8 cellular contexts compared by ENCODE assay signal in the genomic region with DNA sequence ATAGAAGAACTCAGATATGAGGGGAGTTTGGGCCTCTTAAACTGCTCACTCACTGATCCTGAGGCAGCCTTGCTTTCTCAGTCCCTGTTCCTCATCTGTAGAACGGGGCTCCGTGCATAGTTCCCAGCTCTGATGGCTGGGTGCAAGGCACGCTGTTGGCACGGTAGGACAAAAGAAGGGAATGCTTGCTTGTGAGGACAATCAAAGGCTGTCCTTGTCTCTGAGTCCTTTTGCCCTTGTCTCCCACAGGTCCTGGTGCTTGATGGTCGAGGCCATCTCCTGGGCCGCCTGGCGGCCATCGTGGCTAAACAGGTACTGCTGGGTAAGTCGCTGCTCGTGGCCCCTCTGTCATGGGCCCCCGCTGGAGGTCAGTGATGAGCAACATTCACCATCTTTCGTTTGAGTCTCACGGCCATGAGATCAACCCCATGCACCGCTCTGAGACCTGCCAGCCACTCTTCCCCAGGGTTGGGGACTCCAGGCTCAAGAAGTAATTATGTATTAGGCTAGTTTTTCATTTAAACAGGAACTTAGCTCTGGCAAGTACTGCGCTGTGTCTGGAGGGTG. TPM values are rescaled to one million over a fixed set of nuclear protein-coding genes. Genes with fewer than 3 reads are reported as not detected.
DNase-seq lines count a peak whose midpoint lies in the region; ATAC-seq and TF ChIP-seq lines count a peak whose summit lies in the region.

No MANE protein-coding gene starts in this region.

- H3K4me3 Mint-ChIP-seq in activated CD4-positive, alpha-beta T cell treated with anti-CD3 and anti-CD28 coated beads for 36 hours, result peak overlapping the region; percentile 99
- peak overlapping the region; percentile 99 for H3K4me3 Mint-ChIP-seq in T-helper 2 cell treated with Interferon-gamma antibody and Interleukin-4, amounts not matched to agents 5 μg/mL and 100 μg/mL, for 36 hours
- H3K4me3 Mint-ChIP-seq in stimulated activated memory B cell treated with anti-CD40 and anti-IgM and Interleukin-4, amounts not matched to agents 10 μg/mL and 1 μg/mL and 100 μg/mL, for 72 hours, result peak overlapping the region; percentile 99

- H3K27me3 Mint-ChIP-seq in activated CD4-positive, alpha-beta T cell treated with anti-CD3 and anti-CD28 coated beads for 36 hours, result no peaks in the 10 kb centered on the region
- H3K27me3 Mint-ChIP-seq in T-helper 2 cell treated with Interferon-gamma antibody and Interleukin-4, amounts not matched to agents 5 μg/mL and 100 μg/mL, for 36 hours (ENCODE audit: low read depth), result peaks cover 3% of the 10 kb centered on the region
- no peaks in the 10 kb centered on the region for H3K27me3 Mint-ChIP-seq in stimulated activated memory B cell treated with anti-CD40 and anti-IgM and Interleukin-4, amounts not matched to agents 10 μg/mL and 1 μg/mL and 100 μg/mL, for 72 hours

- peaks cover 66% of the 10 kb centered on the region for H3K36me3 Mint-ChIP-seq in activated CD4-positive, alpha-beta T cell treated with anti-CD3 and anti-CD28 coated beads for 36 hours (ENCODE audit: low read depth)
- H3K36me3 Mint-ChIP-seq in T-helper 2 cell treated with Interferon-gamma antibody and Interleukin-4, amounts not matched to agents 5 μg/mL and 100 μg/mL, for 36 hours (ENCODE audit: low read depth), result peaks cover 79% of the 10 kb centered on the region
- H3K36me3 Mint-ChIP-seq in stimulated activated memory B cell treated with anti-CD40 and anti-IgM and Interleukin-4, amounts not matched to agents 10 μg/mL and 1 μg/mL and 100 μg/mL, for 72 hours, result peaks cover 57% of the 10 kb centered on the region

- CTCF ChIA-PET in activated CD4-positive, alpha-beta T cell treated with anti-CD3 and anti-CD28 coated beads for 36 hours (lab: Charles Lee), result interaction anchor here (2.5 kb wide), 1 partner anchor 13 kb away, joined by 15 read pairs; no protein-coding TSS in a partner anchor

- peak; percentile 61 for DNase-seq in activated CD4-positive, alpha-beta T cell treated with anti-CD3 and anti-CD28 coated beads for 36 hours
- DNase-seq in activated CD4-positive, alpha-beta T cell treated with anti-CD3 and anti-CD28 coated beads, Interleukin-2, amount 50 U/mL, for 1 hour, result no peak
- DNase-seq in T-helper 2 cell treated with Interferon-gamma antibody and Interleukin-4, amounts not matched to agents 5 μg/mL and 100 μg/mL, for 36 hours (ENCODE audit: low spot score), result peak; percentile 21
- DNase-seq in foreskin fibroblast, result peak in 1 of 2 donors; percentile 24
- no peak for DNase-seq in 8988T
- DNase-seq in NCI-H2107 (lab: John Stamatoyannopoulos, UW), result no peak

- no peaks in the 10 kb centered on the region for H3K9me3 Mint-ChIP-seq in activated CD4-positive, alpha-beta T cell treated with anti-CD3 and anti-CD28 coated beads for 36 hours (ENCODE audit: low read depth)
- H3K9me3 Mint-ChIP-seq in T-helper 2 cell treated with Interferon-gamma antibody and Interleukin-4, amounts not matched to agents 5 μg/mL and 100 μg/mL, for 36 hours, result no peaks in the 10 kb centered on the region
- no peaks in the 10 kb centered on the region for H3K9me3 Mint-ChIP-seq in stimulated activated memory B cell treated with anti-CD40 and anti-IgM and Interleukin-4, amounts not matched to agents 10 μg/mL and 1 μg/mL and 100 μg/mL, for 72 hours

- intact Hi-C loops in activated CD4-positive, alpha-beta T cell treated with anti-CD3 and anti-CD28 coated beads for 36 hours (cut with DNase I, micrococcal nuclease), result loop anchor here in 1 of 2 experiments (5.0 kb wide), 1 partner anchor 37 kb away; a partner anchor contains a TSS

- TF ChIP-seq CTCF in foreskin fibroblast (IDR thresholded peaks at IDR 0.05; ENCODE audit: low read depth, low read length), result no peak

- no peak for ATAC-seq in activated CD4-positive, alpha-beta T cell treated with anti-CD3 and anti-CD28 coated beads for 36 hours
- peak; percentile 37 for ATAC-seq in stimulated activated memory B cell treated with anti-CD40 and anti-IgM and Interleukin-4, amounts not matched to agents 10 μg/mL and 1 μg/mL and 100 μg/mL, for 72 hours
- ATAC-seq in HG03039 (IDR thresholded peaks at IDR 0.05; ENCODE audit: unreplicated experiment), result no peak

- POLR2A ChIA-PET in activated CD4-positive, alpha-beta T cell treated with anti-CD3 and anti-CD28 coated beads for 36 hours (lab: Charles Lee), result interaction anchor here (0.6 to 2.0 kb wide), 2 partner anchors 38 to 90 kb away, joined by 3 to 5 read pairs; a partner anchor contains a TSS

- H3K4me3 ChIP-seq in foreskin fibroblast (ENCODE audit: low read depth in 1 of 2, low read length in 2 of 2), result peak overlapping the region; percentile 87 to 99

- H3K4me1 Mint-ChIP-seq in activated CD4-positive, alpha-beta T cell treated with anti-CD3 and anti-CD28 coated beads for 36 hours, result peaks cover 30% of the 10 kb centered on the region
- H3K4me1 Mint-ChIP-seq in T-helper 2 cell treated with Interferon-gamma antibody and Interleukin-4, amounts not matched to agents 5 μg/mL and 100 μg/mL, for 36 hours (ENCODE audit: low read depth), result peaks cover 30% of the 10 kb centered on the region
- H3K4me1 Mint-ChIP-seq in stimulated activated memory B cell treated with anti-CD40 and anti-IgM and Interleukin-4, amounts not matched to agents 10 μg/mL and 1 μg/mL and 100 μg/mL, for 72 hours, result peaks cover 54% of the 10 kb centered on the region

- H3K27ac Mint-ChIP-seq in activated CD4-positive, alpha-beta T cell treated with anti-CD3 and anti-CD28 coated beads for 36 hours, result peak overlapping the region; percentile 97
- H3K27ac Mint-ChIP-seq in T-helper 2 cell treated with Interferon-gamma antibody and Interleukin-4, amounts not matched to agents 5 μg/mL and 100 μg/mL, for 36 hours, result peak overlapping the region; percentile 94
- H3K27ac Mint-ChIP-seq in stimulated activated memory B cell treated with anti-CD40 and anti-IgM and Interleukin-4, amounts not matched to agents 10 μg/mL and 1 μg/mL and 100 μg/mL, for 72 hours, result peak overlapping the region; percentile 98

RNA-seq across cellular contexts. Expression of a gene that starts 2.3 kb away (rescaled TPM):
- 1,000 to 10,000 TPM; 3,861 to 3,967 TPM for total RNA-seq in activated CD4-positive, alpha-beta T cell treated with anti-CD3 and anti-CD28 coated beads for 36 hours

RNA-seq across cellular contexts. Expression of a gene that starts 6.5 kb away (rescaled TPM):
- total RNA-seq in activated CD4-positive, alpha-beta T cell treated with anti-CD3 and anti-CD28 coated beads for 36 hours, result 1,000 to 10,000 TPM; 2,778 to 3,370 TPM

RNA-seq across cellular contexts. Expression of a gene that starts 15.7 kb away (rescaled TPM):
- 10 to 100 TPM; 38.6 to 43.2 TPM for total RNA-seq in activated CD4-positive, alpha-beta T cell treated with anti-CD3 and anti-CD28 coated beads for 36 hours

RNA-seq across cellular contexts. Expression of a gene that starts 22.8 kb away (rescaled TPM):
- total RNA-seq in activated CD4-positive, alpha-beta T cell treated with anti-CD3 and anti-CD28 coated beads for 36 hours, result 10 to 100 TPM; 16.3 to 18.1 TPM

RNA-seq across cellular contexts. Expression of a gene that starts 36.7 kb away (rescaled TPM):
- 10 to 100 TPM; 26.8 to 33.3 TPM for total RNA-seq in activated CD4-positive, alpha-beta T cell treated with anti-CD3 and anti-CD28 coated beads for 36 hours

Comparison
In these comparisons a context has a peak if more than half of its experiments do, and no peak if none do; other contexts are left out.
1. DNase-seq: peak in activated CD4-positive, alpha-beta T cell treated with anti-CD3 and anti-CD28 coated beads for 36 hours (single experiment) and T-helper 2 cell treated with Interferon-gamma antibody and Interleukin-4, amounts not matched to agents 5 μg/mL and 100 μg/mL, for 36 hours (single experiment); none in activated CD4-positive, alpha-beta T cell treated with anti-CD3 and anti-CD28 coated beads, Interleukin-2, amount 50 U/mL, for 1 hour (single experiment), 8988T (single experiment) and NCI-H2107 (single experiment).
2. Peak in every context shown above with its lines, with median percentiles within 50 percentile points of each other: H3K27ac Mint-ChIP-seq and H3K4me3 Mint-ChIP-seq.